8 cellular contexts compared by ENCODE assay signal in the genomic region with DNA sequence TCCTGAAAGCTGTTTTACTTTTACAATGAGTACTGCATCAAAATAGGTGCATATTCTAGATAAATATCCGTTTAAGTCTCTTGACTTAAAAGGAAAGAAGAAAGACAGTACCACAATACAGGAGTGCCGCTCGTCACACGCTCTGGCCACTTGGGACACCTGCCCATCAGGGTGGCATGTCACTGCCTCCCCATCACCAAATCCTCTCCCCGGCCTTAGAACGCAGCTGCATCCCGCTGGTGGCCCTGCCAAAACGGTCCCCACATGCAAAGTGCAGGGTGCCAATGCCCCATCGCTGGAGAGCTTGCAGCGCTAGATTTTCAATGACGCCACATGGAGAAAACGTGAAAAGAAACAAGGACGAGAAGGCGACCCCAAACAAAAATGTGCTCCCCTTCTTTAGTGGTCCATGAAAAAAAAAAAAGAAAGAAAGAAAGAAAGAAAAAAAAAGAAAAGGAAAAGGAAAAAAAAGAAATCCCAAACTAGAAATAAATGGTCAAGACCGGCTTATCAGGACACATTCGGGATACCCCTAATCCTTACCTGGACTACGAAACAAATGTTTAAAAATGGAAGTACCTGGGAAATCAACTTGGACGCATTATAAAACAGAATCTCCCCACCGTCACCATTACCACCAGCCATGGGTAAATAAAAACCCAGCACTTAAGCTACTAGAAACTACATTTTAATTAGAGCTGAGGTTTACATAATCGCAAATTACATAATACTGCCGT. TPM values are rescaled to one million over a fixed set of nuclear protein-coding genes. Genes with fewer than 3 reads are reported as not detected.
DNase-seq lines count a peak whose midpoint lies in the region; ATAC-seq and TF ChIP-seq lines count a peak whose summit lies in the region.

No MANE protein-coding gene starts in this region.

- H3K36me3 ChIP-seq in suprapubic skin, result no peaks in the 10 kb centered on the region

- peak overlapping the region; percentile 74 for H3K27ac ChIP-seq in suprapubic skin

- H3K4me3 ChIP-seq in LNCaP clone FGC (ENCODE audit: low read depth, low read length), result peak overlapping the region; percentile 81
- peak overlapping the region; percentile 91 for H3K4me3 ChIP-seq in suprapubic skin

- H3K27ac Mint-ChIP-seq in activated CD8-positive, alpha-beta T cell treated with anti-CD3 and anti-CD28 coated beads for 36 hours, result peak overlapping the region; percentile 90
- H3K27ac Mint-ChIP-seq in endothelial cell (ENCODE audit: unreplicated experiment), result no peak overlapping the region
- peak overlapping the region; percentile 85 to 91 for H3K27ac Mint-ChIP-seq in natural killer cell treated with Interleukin-12 subunit alpha and Interleukin-12 subunit beta and Interleukin-15 and Interleukin-18, amount 100 ng/mL, for 72 hours

- no peak for TF ChIP-seq EP300 in suprapubic skin (IDR thresholded peaks at IDR 0.05)

- H3K4me3 Mint-ChIP-seq in activated CD8-positive, alpha-beta T cell treated with anti-CD3 and anti-CD28 coated beads for 36 hours, result peak overlapping the region; percentile 90
- peak overlapping the region; percentile 91 for H3K4me3 Mint-ChIP-seq in endothelial cell (ENCODE audit: unreplicated experiment)
- H3K4me3 Mint-ChIP-seq in natural killer cell treated with Interleukin-12 subunit alpha and Interleukin-12 subunit beta and Interleukin-15 and Interleukin-18, amount 100 ng/mL, for 72 hours, result peak overlapping the region; percentile 99

- H3K4me1 Mint-ChIP-seq in activated CD8-positive, alpha-beta T cell treated with anti-CD3 and anti-CD28 coated beads for 36 hours (ENCODE audit: low read depth), result peaks cover 36% of the 10 kb centered on the region
- peaks cover 20% of the 10 kb centered on the region for H3K4me1 Mint-ChIP-seq in endothelial cell (ENCODE audit: unreplicated experiment)
- H3K4me1 Mint-ChIP-seq in natural killer cell treated with Interleukin-12 subunit alpha and Interleukin-12 subunit beta and Interleukin-15 and Interleukin-18, amount 100 ng/mL, for 72 hours (ENCODE audit: low read depth in 2 of 2), result peaks cover 22 to 28% of the 10 kb centered on the region in 2 donors

- CTCF ChIA-PET in activated CD8-positive, alpha-beta T cell treated with anti-CD3 and anti-CD28 coated beads for 36 hours (lab: Charles Lee), result interaction anchor here (0.6 to 2.8 kb wide), 14 partner anchors 14 to 163 kb away, joined by 3 to 15 read pairs (median 3); no protein-coding TSS in a partner anchor

- H3K4me1 ChIP-seq in suprapubic skin, result peaks cover 25% of the 10 kb centered on the region

- H3K27me3 Mint-ChIP-seq in activated CD8-positive, alpha-beta T cell treated with anti-CD3 and anti-CD28 coated beads for 36 hours, result no peaks in the 10 kb centered on the region
- peaks cover 7% of the 10 kb centered on the region for H3K27me3 Mint-ChIP-seq in endothelial cell (ENCODE audit: unreplicated experiment)
- no peaks in the 10 kb centered on the region for H3K27me3 Mint-ChIP-seq in natural killer cell treated with Interleukin-12 subunit alpha and Interleukin-12 subunit beta and Interleukin-15 and Interleukin-18, amount 100 ng/mL, for 72 hours

- peaks cover 17% of the 10 kb centered on the region for H3K36me3 Mint-ChIP-seq in activated CD8-positive, alpha-beta T cell treated with anti-CD3 and anti-CD28 coated beads for 36 hours (ENCODE audit: low read depth)
- H3K36me3 Mint-ChIP-seq in endothelial cell (ENCODE audit: low read depth, unreplicated experiment), result no peaks in the 10 kb centered on the region
- H3K36me3 Mint-ChIP-seq in natural killer cell treated with Interleukin-12 subunit alpha and Interleukin-12 subunit beta and Interleukin-15 and Interleukin-18, amount 100 ng/mL, for 72 hours, result peaks cover 4% of the 10 kb centered on the region

- TF ChIP-seq POLR2A in suprapubic skin (IDR thresholded peaks at IDR 0.05), result no peak

- ATAC-seq in activated CD8-positive, alpha-beta T cell treated with anti-CD3 and anti-CD28 coated beads for 36 hours, result peak; percentile 29
- no peak for ATAC-seq in natural killer cell treated with Interleukin-12 subunit alpha and Interleukin-12 subunit beta and Interleukin-15 and Interleukin-18, amount 100 ng/mL, for 72 hours
- ATAC-seq in GM18861 (IDR thresholded peaks at IDR 0.05; ENCODE audit: unreplicated experiment), result no peak

- intact Hi-C loops in activated CD8-positive, alpha-beta T cell treated with anti-CD3 and anti-CD28 coated beads for 36 hours (cut with micrococcal nuclease), result loop anchor here (1.0 to 5.0 kb wide), 5 partner anchors 54 to 203 kb away; no protein-coding TSS in a partner anchor

- TF ChIP-seq CTCF in LNCaP clone FGC (IDR thresholded peaks at IDR 0.05; ENCODE audit: control insufficient read depth, extremely low read depth, insufficient read depth), result no peak
- TF ChIP-seq CTCF in activated CD8-positive, alpha-beta T cell treated with anti-CD3 and anti-CD28 coated beads for 36 hours (IDR thresholded peaks at IDR 0.05), result no peak
- no peak for TF ChIP-seq CTCF in endothelial cell (IDR thresholded peaks at IDR 0.05; ENCODE audit: unreplicated experiment)
- no peak for TF ChIP-seq CTCF in suprapubic skin (IDR thresholded peaks at IDR 0.05)

- 12% methylated on average over 21 of the region's 21 CpGs for WGBS in suprapubic skin

- DNase-seq in DMS153 treated with DMSO at 0.1 percent for 48 hours (lab: John Stamatoyannopoulos, UW; ENCODE audit: unreplicated experiment) (peak; percentile 55), LNCaP clone FGC (ENCODE audit: low read depth) (no peak), endothelial cell (ENCODE audit: low spot score) (peak; percentile 7), suprapubic skin (ENCODE audit: low spot score in 2 of 2) (no peak), NCI-H2196 treated with DMSO at 0.1 percent for 48 hours (lab: John Stamatoyannopoulos, UW; ENCODE audit: unreplicated experiment) (no peak)
- peak; percentile 75 for DNase-seq in activated CD8-positive, alpha-beta T cell treated with anti-CD3 and anti-CD28 coated beads for 36 hours
- DNase-seq in natural killer cell treated with Interleukin-12 subunit alpha and Interleukin-12 subunit beta and Interleukin-15 and Interleukin-18, amount 100 ng/mL, for 72 hours (ENCODE audit: low spot score), result no peak

- no peaks in the 10 kb centered on the region for H3K27me3 ChIP-seq in suprapubic skin

- no peaks in the 10 kb centered on the region for H3K9me3 Mint-ChIP-seq in activated CD8-positive, alpha-beta T cell treated with anti-CD3 and anti-CD28 coated beads for 36 hours
- no peaks in the 10 kb centered on the region for H3K9me3 Mint-ChIP-seq in endothelial cell (ENCODE audit: unreplicated experiment)
- no peaks in the 10 kb centered on the region for H3K9me3 Mint-ChIP-seq in natural killer cell treated with Interleukin-12 subunit alpha and Interleukin-12 subunit beta and Interleukin-15 and Interleukin-18, amount 100 ng/mL, for 72 hours

- H3K9me3 ChIP-seq in suprapubic skin, result no peaks in the 10 kb centered on the region

- POLR2A ChIA-PET in activated CD8-positive, alpha-beta T cell treated with anti-CD3 and anti-CD28 coated beads for 36 hours (lab: Charles Lee), result interaction anchor here (0.6 to 2.8 kb wide), 13 partner anchors 9 to 162 kb away, joined by 3 to 13 read pairs (median 4); no protein-coding TSS in a partner anchor

RNA-seq across cellular contexts. Expression of a gene that starts 1.1 kb away (rescaled TPM):
- total RNA-seq in activated CD8-positive, alpha-beta T cell treated with anti-CD3 and anti-CD28 coated beads for 36 hours, result 10 to 100 TPM; 85.4 to 87.2 TPM
- total RNA-seq in endothelial cell (ENCODE audit: unreplicated experiment) (61.8 TPM), suprapubic skin (10 to 100 TPM; 59.8 to 86.1 (median 70.4) TPM)
- 10 to 100 TPM; 37.2 to 95.4 TPM for total RNA-seq in natural killer cell treated with Interleukin-12 subunit alpha and Interleukin-12 subunit beta and Interleukin-15 and Interleukin-18, amount 100 ng/mL, for 72 hours

Comparison
In these comparisons a context has a peak if more than half of its experiments do, and no peak if none do; other contexts are left out.
1. DNase-seq: peak in DMS153 treated with DMSO at 0.1 percent for 48 hours (single experiment), activated CD8-positive, alpha-beta T cell treated with anti-CD3 and anti-CD28 coated beads for 36 hours (single experiment) and endothelial cell (single experiment); none in LNCaP clone FGC (single experiment), natural killer cell treated with Interleukin-12 subunit alpha and Interleukin-12 subunit beta and Interleukin-15 and Interleukin-18, amount 100 ng/mL, for 72 hours (single experiment), suprapubic skin (0 of 2) and NCI-H2196 treated with DMSO at 0.1 percent for 48 hours (single experiment).
2. Peak in every context shown above with its lines, with median percentiles within 50 percentile points of each other: H3K4me3 Mint-ChIP-seq.